In the genomic region with DNA sequence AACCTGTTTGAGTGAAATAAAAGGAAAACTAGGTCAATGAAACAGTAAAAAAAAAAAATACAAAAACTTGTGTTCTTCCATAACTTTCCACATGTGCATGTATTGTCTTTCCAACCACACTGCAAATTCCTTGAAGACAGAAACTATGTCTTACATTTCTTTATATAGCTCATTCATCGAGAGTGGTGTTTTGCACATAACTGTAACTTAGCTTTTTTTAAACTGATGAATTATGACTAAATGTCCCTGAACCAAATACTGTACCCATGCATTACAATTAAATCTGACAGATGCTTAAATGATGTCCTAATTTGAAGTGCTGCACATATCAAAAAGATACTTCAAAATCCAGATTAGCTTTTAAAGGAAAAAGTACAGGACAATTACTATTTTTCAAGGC, we compare ENCODE assay signal across 15 cellular contexts.
"Had no signal": no experiment of that assay in that cellular context is flagged by ENCODE, and none has a peak within 500 bp of the region (broad histone marks: within the 10 kb centered on the region; RNA-seq: fewer than 3 reads in every experiment).

No MANE protein-coding gene starts in this region.

- H3K36me3 Mint-ChIP-seq: naive B cell had no signal

- H3K4me3 Mint-ChIP-seq: activated CD4-positive, alpha-beta memory T cell treated with anti-CD3 and anti-CD28 coated beads, Interleukin-2, amount 10 ng/mL, durations not matched to agents 7 days and 5 days; activated naive CD8-positive, alpha-beta T cell; naive B cell; stimulated activated effector memory CD8-positive, alpha-beta T cell treated with anti-CD3 and anti-CD28 coated beads, Interleukin-12 subunit alpha, Interleukin-12 subunit beta, amount 100 ng/mL, for 72 hours had no signal

- FAIRE-seq: keratinocyte had no signal

- ATAC-seq: gastroesophageal sphincter; heart right ventricle; left lobe of liver; stimulated activated effector memory CD8-positive, alpha-beta T cell treated with anti-CD3 and anti-CD28 coated beads, Interleukin-12 subunit alpha, Interleukin-12 subunit beta, amount 100 ng/mL, for 72 hours had no signal

- H3K9me3 Mint-ChIP-seq: activated CD4-positive, alpha-beta memory T cell treated with anti-CD3 and anti-CD28 coated beads, Interleukin-2, amount 10 ng/mL, durations not matched to agents 7 days and 5 days; naive B cell; stimulated activated effector memory CD8-positive, alpha-beta T cell treated with anti-CD3 and anti-CD28 coated beads, Interleukin-12 subunit alpha, Interleukin-12 subunit beta, amount 100 ng/mL, for 72 hours had no signal

- DNase-seq: activated CD4-positive, alpha-beta memory T cell treated with anti-CD3 and anti-CD28 coated beads, Interleukin-2, amount 10 ng/mL, durations not matched to agents 7 days and 5 days; activated CD4-positive, alpha-beta T cell treated with anti-CD3 and anti-CD28 coated beads for 4 hours; activated gamma-delta T cell treated with Interleukin-2 at 50 U/mL for 16 hours; activated T-cell treated with anti-CD3 and anti-CD28 coated beads, Interleukin-2, amount 50 U/mL, for 48 hours; cortex of kidney; effector CD8-positive, alpha-beta T cell; heart right ventricle; naive B cell; retina; T-helper 2 cell had no signal

- H3K27me3 Mint-ChIP-seq: activated CD4-positive, alpha-beta memory T cell treated with anti-CD3 and anti-CD28 coated beads, Interleukin-2, amount 10 ng/mL, durations not matched to agents 7 days and 5 days; activated naive CD8-positive, alpha-beta T cell; naive B cell had no signal
